ENCODE assay signal across 21 cellular contexts in the genomic region with DNA sequence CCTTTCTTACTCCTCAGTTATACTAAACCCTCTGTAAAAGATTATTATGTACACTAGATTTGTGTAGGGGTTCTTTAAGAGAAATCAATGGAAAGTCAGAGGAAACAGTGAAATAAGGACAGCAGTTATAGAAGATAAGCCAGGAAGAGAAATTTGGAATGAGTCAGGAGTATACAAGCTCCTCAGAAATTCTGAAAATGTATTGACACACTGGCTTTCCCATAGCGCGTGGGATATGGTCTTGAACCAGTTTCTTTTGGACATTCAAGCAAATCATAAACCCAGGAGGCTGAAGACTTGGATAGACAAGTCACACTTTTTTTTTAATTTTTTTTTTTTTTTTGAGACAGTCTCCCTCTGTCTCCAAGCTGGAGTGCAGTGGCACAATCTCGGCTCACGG.
DNase-seq lines count a peak whose midpoint lies in the region; ATAC-seq, FAIRE-seq and TF ChIP-seq lines count a peak whose summit lies in the region.
"Had no signal": no experiment of that assay in that cellular context is flagged by ENCODE, and none has a peak within 500 bp of the region (broad histone marks: within the 10 kb centered on the region; RNA-seq: fewer than 3 reads in every experiment).

No MANE protein-coding gene starts in this region.

- DNase-seq in amniotic epithelial cell (ENCODE audit: low read depth) (peak; percentile 39), fibroblast of the aortic adventitia (ENCODE audit: low read depth) (peak; percentile 48), NCI-H2029 treated with DMSO at 0.1 percent for 48 hours (lab: John Stamatoyannopoulos, UW) (no peak), sigmoid colon (no peak)
- DNase-seq in natural killer cell treated with Interleukin-12 subunit alpha and Interleukin-12 subunit beta and Interleukin-15 and Interleukin-18, amount 100 ng/mL, for 72 hours (ENCODE audit: low spot score), result no peak
- DNase-seq: CD4-positive, alpha-beta memory T cell; DMS 273 treated with DMSO at 0.1 percent for 48 hours; DND-41; GF-D8; MV-4-11; NCI-H1105 treated with DMSO at 0.1 percent for 48 hours; NCI-H2081; NCI-H446 treated with DMSO at 0.1 percent for 48 hours; NCI-H526 treated with DMSO at 0.1 percent for 48 hours had no signal

- no peaks in the 10 kb centered on the region for H3K36me3 Mint-ChIP-seq in natural killer cell treated with Interleukin-12 subunit alpha and Interleukin-12 subunit beta and Interleukin-15 and Interleukin-18, amount 100 ng/mL, for 72 hours
- H3K36me3 Mint-ChIP-seq: CD4-positive, alpha-beta memory T cell had no signal

- WGBS in sigmoid colon, 2 donors, result 96% methylated on average over 4 of the region's 4 CpGs

- H3K4me3 ChIP-seq in fibroblast of the aortic adventitia (ENCODE audit: low read depth, low read length), result no peak overlapping the region
- no peak overlapping the region for H3K4me3 ChIP-seq in sigmoid colon
- H3K4me3 ChIP-seq: BLaER1 treated with 17β-estradiol and CSF1 and Interleukin-3, amounts not matched to agents 10 nM and 100 nM had no signal

- no peaks in the 10 kb centered on the region for H3K27me3 ChIP-seq in sigmoid colon

- peaks cover 14% of the 10 kb centered on the region for H3K9me3 Mint-ChIP-seq in natural killer cell treated with Interleukin-12 subunit alpha and Interleukin-12 subunit beta and Interleukin-15 and Interleukin-18, amount 100 ng/mL, for 72 hours

- no peak overlapping the region for H3K4me3 Mint-ChIP-seq in natural killer cell treated with Interleukin-12 subunit alpha and Interleukin-12 subunit beta and Interleukin-15 and Interleukin-18, amount 100 ng/mL, for 72 hours
- H3K4me3 Mint-ChIP-seq: CD4-positive, alpha-beta memory T cell; IgD-negative memory B cell had no signal

- peaks cover 0 to under 1% (median under 1%) of the 10 kb centered on the region in 4 donors for H3K4me1 ChIP-seq in sigmoid colon
- H3K4me1 ChIP-seq: BLaER1 treated with 17β-estradiol and CSF1 and Interleukin-3, amounts not matched to agents 10 nM and 100 nM; Caco-2 had no signal

- no peak for TF ChIP-seq EP300 in sigmoid colon (IDR thresholded peaks at IDR 0.05)

- no peaks in the 10 kb centered on the region for H3K9me3 ChIP-seq in sigmoid colon
- H3K9me3 ChIP-seq: Caco-2 had no signal

- no peaks in the 10 kb centered on the region for H3K4me1 Mint-ChIP-seq in natural killer cell treated with Interleukin-12 subunit alpha and Interleukin-12 subunit beta and Interleukin-15 and Interleukin-18, amount 100 ng/mL, for 72 hours (ENCODE audit: low read depth in 2 of 2)
- H3K4me1 Mint-ChIP-seq: CD4-positive, alpha-beta memory T cell had no signal

- H3K27ac ChIP-seq in sigmoid colon, result no peak overlapping the region
- H3K27ac ChIP-seq: BLaER1 treated with 17β-estradiol and CSF1 and Interleukin-3, amounts not matched to agents 10 nM and 100 nM had no signal

- no peak overlapping the region for H3K27ac Mint-ChIP-seq in natural killer cell treated with Interleukin-12 subunit alpha and Interleukin-12 subunit beta and Interleukin-15 and Interleukin-18, amount 100 ng/mL, for 72 hours
- H3K27ac Mint-ChIP-seq: CD4-positive, alpha-beta memory T cell; IgD-negative memory B cell had no signal

- no peaks in the 10 kb centered on the region for H3K36me3 ChIP-seq in sigmoid colon
- H3K36me3 ChIP-seq: BLaER1 treated with 17β-estradiol and CSF1 and Interleukin-3, amounts not matched to agents 10 nM and 100 nM had no signal

- H3K27me3 Mint-ChIP-seq in natural killer cell treated with Interleukin-12 subunit alpha and Interleukin-12 subunit beta and Interleukin-15 and Interleukin-18, amount 100 ng/mL, for 72 hours, result no peaks in the 10 kb centered on the region
- H3K27me3 Mint-ChIP-seq: CD4-positive, alpha-beta memory T cell; IgD-negative memory B cell had no signal

- peak; percentile 76 for FAIRE-seq in G401.6 (lab: Jason Lieb, UNC)
- FAIRE-seq: H1 had no signal

- intact Hi-C loops in sigmoid colon (cut with DNase I), result no loop called here

- TF ChIP-seq CTCF in fibroblast of the aortic adventitia (IDR thresholded peaks at IDR 0.05; ENCODE audit: insufficient read depth, low read length) (no peak), sigmoid colon (IDR thresholded peaks at IDR 0.05) (no peak)

- TF ChIP-seq POLR2A in sigmoid colon (IDR thresholded peaks at IDR 0.05), result no peak

- ATAC-seq in GM21576 (IDR thresholded peaks at IDR 0.05; ENCODE audit: unreplicated experiment), result no peak
- ATAC-seq in natural killer cell treated with Interleukin-12 subunit alpha and Interleukin-12 subunit beta and Interleukin-15 and Interleukin-18, amount 100 ng/mL, for 72 hours, result no peak
- ATAC-seq: Right ventricle myocardium inferior had no signal

Comparison
In these comparisons a context has a peak if more than half of its experiments do, and no peak if none do; other contexts are left out.
1. DNase-seq: peak in amniotic epithelial cell (single experiment) and fibroblast of the aortic adventitia (single experiment); none in NCI-H2029 treated with DMSO at 0.1 percent for 48 hours (single experiment), natural killer cell treated with Interleukin-12 subunit alpha and Interleukin-12 subunit beta and Interleukin-15 and Interleukin-18, amount 100 ng/mL, for 72 hours (single experiment) and sigmoid colon (single experiment).